Comparison of ENCODE assay signal across 2 cellular contexts in genomic region chr6:160934157-160934556, GRCh38.
TF ChIP-seq lines count a peak whose summit lies in the region.

No MANE protein-coding gene starts in this region.

TF ChIP-seq in HepG2, 621 proteins besides CTCF, POLR2A, EP300 and RAD21 (continues in another document):
- TF ChIP-seq ZFP91 (CRISPR knock-in tag; IDR thresholded peaks at IDR 0.05; ENCODE audit: borderline replicate concordance) = no peak
- TF ChIP-seq ZNF75D (CRISPR knock-in tag; IDR thresholded peaks at IDR 0.05; ENCODE audit: borderline replicate concordance) = no peak
- TF ChIP-seq ATF7 (IDR thresholded peaks at IDR 0.05) = peak; percentile 20; the same call in 1 of the 2 replicates
- TF ChIP-seq ATF7 (CRISPR knock-in tag; IDR thresholded peaks at IDR 0.05) = no peak
- no peak for TF ChIP-seq SALL1 (CRISPR knock-in tag; IDR thresholded peaks at IDR 0.05)
- TF ChIP-seq ZNF3 (CRISPR knock-in tag; IDR thresholded peaks at IDR 0.05) = no peak
- no peak for TF ChIP-seq MLXIP (CRISPR knock-in tag; IDR thresholded peaks at IDR 0.05; ENCODE audit: borderline replicate concordance)
- no peak for TF ChIP-seq PREB (CRISPR knock-in tag; IDR thresholded peaks at IDR 0.05)
- no peak for TF ChIP-seq HIVEP1 (CRISPR knock-in tag; IDR thresholded peaks at IDR 0.05)
- 0 out of 2 replicates have a peak, but pooled peaks have one; percentile 25 for TF ChIP-seq NONO (IDR thresholded peaks at IDR 0.05)
- no peak for TF ChIP-seq NONO (CRISPR knock-in tag; conservative IDR thresholded peaks at IDR 0.05)
- TF ChIP-seq ZNF678 (CRISPR knock-in tag; IDR thresholded peaks at IDR 0.05) = no peak
- no peak for TF ChIP-seq AKAP8 (CRISPR knock-in tag; IDR thresholded peaks at IDR 0.05)
- TF ChIP-seq, protein P1, sequence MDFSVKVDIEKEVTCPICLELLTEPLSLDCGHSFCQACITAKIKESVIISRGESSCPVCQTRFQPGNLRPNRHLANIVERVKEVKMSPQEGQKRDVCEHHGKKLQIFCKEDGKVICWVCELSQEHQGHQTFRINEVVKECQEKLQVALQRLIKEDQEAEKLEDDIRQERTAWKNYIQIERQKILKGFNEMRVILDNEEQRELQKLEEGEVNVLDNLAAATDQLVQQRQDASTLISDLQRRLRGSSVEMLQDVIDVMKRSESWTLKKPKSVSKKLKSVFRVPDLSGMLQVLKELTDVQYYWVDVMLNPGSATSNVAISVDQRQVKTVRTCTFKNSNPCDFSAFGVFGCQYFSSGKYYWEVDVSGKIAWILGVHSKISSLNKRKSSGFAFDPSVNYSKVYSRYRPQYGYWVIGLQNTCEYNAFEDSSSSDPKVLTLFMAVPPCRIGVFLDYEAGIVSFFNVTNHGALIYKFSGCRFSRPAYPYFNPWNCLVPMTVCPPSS (IDR thresholded peaks at IDR 0.05) = 0 out of 2 replicates have a peak, but pooled peaks have one; percentile 57
- no peak for TF ChIP-seq ZNF24 (IDR thresholded peaks at IDR 0.05)
- TF ChIP-seq, protein P2, sequence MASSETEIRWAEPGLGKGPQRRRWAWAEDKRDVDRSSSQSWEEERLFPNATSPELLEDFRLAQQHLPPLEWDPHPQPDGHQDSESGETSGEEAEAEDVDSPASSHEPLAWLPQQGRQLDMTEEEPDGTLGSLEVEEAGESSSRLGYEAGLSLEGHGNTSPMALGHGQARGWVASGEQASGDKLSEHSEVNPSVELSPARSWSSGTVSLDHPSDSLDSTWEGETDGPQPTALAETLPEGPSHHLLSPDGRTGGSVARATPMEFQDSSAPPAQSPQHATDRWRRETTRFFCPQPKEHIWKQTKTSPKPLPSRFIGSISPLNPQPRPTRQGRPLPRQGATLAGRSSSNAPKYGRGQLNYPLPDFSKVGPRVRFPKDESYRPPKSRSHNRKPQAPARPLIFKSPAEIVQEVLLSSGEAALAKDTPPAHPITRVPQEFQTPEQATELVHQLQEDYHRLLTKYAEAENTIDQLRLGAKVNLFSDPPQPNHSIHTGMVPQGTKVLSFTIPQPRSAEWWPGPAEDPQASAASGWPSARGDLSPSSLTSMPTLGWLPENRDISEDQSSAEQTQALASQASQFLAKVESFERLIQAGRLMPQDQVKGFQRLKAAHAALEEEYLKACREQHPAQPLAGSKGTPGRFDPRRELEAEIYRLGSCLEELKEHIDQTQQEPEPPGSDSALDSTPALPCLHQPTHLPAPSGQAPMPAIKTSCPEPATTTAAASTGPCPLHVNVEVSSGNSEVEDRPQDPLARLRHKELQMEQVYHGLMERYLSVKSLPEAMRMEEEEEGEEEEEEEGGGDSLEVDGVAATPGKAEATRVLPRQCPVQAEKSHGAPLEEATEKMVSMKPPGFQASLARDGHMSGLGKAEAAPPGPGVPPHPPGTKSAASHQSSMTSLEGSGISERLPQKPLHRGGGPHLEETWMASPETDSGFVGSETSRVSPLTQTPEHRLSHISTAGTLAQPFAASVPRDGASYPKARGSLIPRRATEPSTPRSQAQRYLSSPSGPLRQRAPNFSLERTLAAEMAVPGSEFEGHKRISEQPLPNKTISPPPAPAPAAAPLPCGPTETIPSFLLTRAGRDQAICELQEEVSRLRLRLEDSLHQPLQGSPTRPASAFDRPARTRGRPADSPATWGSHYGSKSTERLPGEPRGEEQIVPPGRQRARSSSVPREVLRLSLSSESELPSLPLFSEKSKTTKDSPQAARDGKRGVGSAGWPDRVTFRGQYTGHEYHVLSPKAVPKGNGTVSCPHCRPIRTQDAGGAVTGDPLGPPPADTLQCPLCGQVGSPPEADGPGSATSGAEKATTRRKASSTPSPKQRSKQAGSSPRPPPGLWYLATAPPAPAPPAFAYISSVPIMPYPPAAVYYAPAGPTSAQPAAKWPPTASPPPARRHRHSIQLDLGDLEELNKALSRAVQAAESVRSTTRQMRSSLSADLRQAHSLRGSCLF (CRISPR knock-in tag; IDR thresholded peaks at IDR 0.05; ENCODE audit: borderline replicate concordance) = no peak

TF ChIP-seq in SK-N-SH, 30 proteins besides CTCF, POLR2A, EP300 and RAD21:
- TF ChIP-seq FOXM1 (IDR thresholded peaks at IDR 0.05; ENCODE audit: low read depth) (no peak), MEF2A (IDR thresholded peaks at IDR 0.05; ENCODE audit: borderline replicate concordance, low read depth) (no peak)
- TF ChIP-seq, protein P3, sequence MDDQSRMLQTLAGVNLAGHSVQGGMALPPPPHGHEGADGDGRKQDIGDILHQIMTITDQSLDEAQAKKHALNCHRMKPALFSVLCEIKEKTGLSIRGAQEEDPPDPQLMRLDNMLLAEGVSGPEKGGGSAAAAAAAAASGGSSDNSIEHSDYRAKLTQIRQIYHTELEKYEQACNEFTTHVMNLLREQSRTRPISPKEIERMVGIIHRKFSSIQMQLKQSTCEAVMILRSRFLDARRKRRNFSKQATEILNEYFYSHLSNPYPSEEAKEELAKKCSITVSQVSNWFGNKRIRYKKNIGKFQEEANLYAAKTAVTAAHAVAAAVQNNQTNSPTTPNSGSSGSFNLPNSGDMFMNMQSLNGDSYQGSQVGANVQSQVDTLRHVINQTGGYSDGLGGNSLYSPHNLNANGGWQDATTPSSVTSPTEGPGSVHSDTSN (IDR thresholded peaks at IDR 0.05) = no peak
